In the genomic region with DNA sequence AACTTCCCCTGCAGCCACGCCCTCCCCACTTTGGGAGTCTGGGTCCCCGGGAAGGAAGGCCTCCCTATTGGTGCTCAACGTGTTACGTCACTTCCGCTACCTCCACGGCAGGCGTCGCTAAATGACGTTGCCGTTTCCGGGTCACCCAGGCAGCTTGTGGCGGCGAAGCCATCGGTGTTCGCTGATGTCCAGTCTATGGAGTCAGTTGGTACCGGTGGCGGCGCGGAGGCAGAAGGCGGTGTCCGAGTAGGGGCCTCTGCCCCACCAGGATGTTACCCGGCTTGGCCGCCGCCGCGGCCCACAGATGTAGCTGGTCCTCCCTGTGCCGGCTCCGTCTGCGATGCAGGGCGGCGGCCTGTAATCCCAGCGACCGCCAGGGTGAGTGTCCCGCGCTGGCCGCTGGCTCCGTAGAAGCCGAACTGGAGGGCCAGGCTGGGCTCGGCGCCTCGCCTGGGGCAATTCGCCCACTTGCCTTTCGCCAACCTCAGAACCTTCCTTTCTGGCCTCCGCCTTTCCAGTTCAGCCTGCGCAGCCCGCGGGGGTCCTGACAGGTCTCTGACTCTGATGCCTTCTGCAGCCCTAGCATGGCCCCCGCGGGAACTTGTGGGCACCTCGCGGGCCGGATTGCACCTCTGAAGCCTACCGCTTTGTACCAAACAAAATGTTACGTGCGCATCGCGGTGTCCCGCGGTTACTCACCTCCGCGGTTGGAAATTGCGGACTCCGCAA, we compare ENCODE assay signal across 8 cellular contexts. TPM values are rescaled to one million over a fixed set of nuclear protein-coding genes. Genes with fewer than 3 reads are reported as not detected.
DNase-seq lines count a peak whose midpoint lies in the region; ATAC-seq and TF ChIP-seq lines count a peak whose summit lies in the region.

TSS of gene SLC30A9 (plus strand) at position 148 of the 729 bp plus-strand sequence. CDS start at position 270, 122 bp downstream.

- TF ChIP-seq POLR2A in tibial nerve (IDR thresholded peaks at IDR 0.05) = peak; percentile 64 to 86

- no peaks in the 10 kb centered on the region for H3K36me3 ChIP-seq in cardiac muscle cell
- H3K36me3 ChIP-seq in parathyroid adenoma (ENCODE audit: control insufficient read depth, insufficient read depth, low read length) = no peaks in the 10 kb centered on the region
- no peaks in the 10 kb centered on the region for H3K36me3 ChIP-seq in tibial nerve

- 0% methylated on average over 38 to 42 of the region's 63 CpGs for WGBS in tibial nerve, 2 donors

- peak within 1 kb of the TSS; percentile 25 for H3K9ac ChIP-seq in parathyroid adenoma

- peak; percentile 84 to 97 for TF ChIP-seq EP300 in tibial nerve (IDR thresholded peaks at IDR 0.05)

- peak; percentile 39 for TF ChIP-seq CTCF in GM12874 (IDR thresholded peaks at IDR 0.05; ENCODE audit: insufficient read depth, low read depth, low read length)
- peak; percentile 30 for TF ChIP-seq CTCF in cardiac muscle cell (IDR thresholded peaks at IDR 0.05; ENCODE audit: low read depth, low read length)
- no peak for TF ChIP-seq CTCF in parathyroid adenoma (IDR thresholded peaks at IDR 0.05)
- peak; percentile 13 to 75 (median 38) for TF ChIP-seq CTCF in tibial nerve (IDR thresholded peaks at IDR 0.05)

- H3K27ac ChIP-seq in cardiac muscle cell (peak within 1 kb of the TSS; percentile 78), parathyroid adenoma (peak within 1 kb of the TSS; percentile 76), tibial nerve (peak within 1 kb of the TSS; percentile 72 to 90 (median 89))

- H3K27me3 ChIP-seq in cardiac muscle cell (no peaks in the 10 kb centered on the region), parathyroid adenoma (ENCODE audit: control insufficient read depth, insufficient read depth, low read length) (no peaks in the 10 kb centered on the region), tibial nerve (no peaks in the 10 kb centered on the region)

- DNase-seq in NCI-H1417 (lab: John Stamatoyannopoulos, UW) = peak; percentile 94 to 97 (median 96)
- DNase-seq in SW 1271 (lab: John Stamatoyannopoulos, UW) = peak; percentile 81 to 92
- DNase-seq in activated naive CD8-positive, alpha-beta T cell treated with anti-CD3 and anti-CD28 coated beads, Interleukin-2, amount 50 U/mL, for 16 hours (ENCODE audit: low read depth, low spot score) = peak; percentile 83
- DNase-seq in cardiac muscle cell (ENCODE audit: low read depth in 1 of 2, low spot score in 1 of 2) = peak; percentile 95 to 96
- peak; percentile 89 to 95 for DNase-seq in tibial nerve (ENCODE audit: low spot score in 2 of 2)

- peak within 1 kb of the TSS; percentile 68 for H3K4me2 ChIP-seq in parathyroid adenoma (ENCODE audit: low read length)

- H3K79me2 ChIP-seq in parathyroid adenoma = peaks cover 13% of the 10 kb centered on the region

- H3K4me3 ChIP-seq in cardiac muscle cell = peak within 1 kb of the TSS; percentile 92
- peak within 1 kb of the TSS; percentile 64 for H3K4me3 ChIP-seq in parathyroid adenoma (ENCODE audit: low read depth, low read length)
- H3K4me3 ChIP-seq in tibial nerve = peak within 1 kb of the TSS; percentile 69 to 90 (median 84)

- ATAC-seq in HG02763 (IDR thresholded peaks at IDR 0.05; ENCODE audit: unreplicated experiment) = peak; percentile 98

- peak within 1 kb of the TSS; percentile 81 for H2AFZ ChIP-seq in parathyroid adenoma

- H3K9me3 ChIP-seq in cardiac muscle cell (ENCODE audit: low read depth) (no peaks in the 10 kb centered on the region), parathyroid adenoma (ENCODE audit: control insufficient read depth, low read length) (no peaks in the 10 kb centered on the region), tibial nerve (no peaks in the 10 kb centered on the region)

- H3K4me1 ChIP-seq in cardiac muscle cell (ENCODE audit: low read depth) (peaks cover 17% of the 10 kb centered on the region), parathyroid adenoma (peaks cover 5% of the 10 kb centered on the region), tibial nerve (peaks cover 0 to 44% (median 16%) of the 10 kb centered on the region in 4 donors)

RNA-seq across cellular contexts. Expression of gene SLC30A9, which starts in this region (rescaled TPM):
- total RNA-seq in cardiac muscle cell (99.1 and 103 TPM in 2 replicates), tibial nerve (10 to 100 TPM; 48.5 to 65.3 (median 62.1) TPM)
- polyA plus RNA-seq in cardiac muscle cell = 62.2 and 73.9 TPM in 2 replicates

Comparison
In these comparisons a context has a peak if more than half of its experiments do, and no peak if none do; other contexts are left out.
1. Peak in every context shown above with its lines: DNase-seq, ATAC-seq, H3K4me3 ChIP-seq and H3K27ac ChIP-seq.